8 cellular contexts compared by ENCODE assay signal in the genomic region with DNA sequence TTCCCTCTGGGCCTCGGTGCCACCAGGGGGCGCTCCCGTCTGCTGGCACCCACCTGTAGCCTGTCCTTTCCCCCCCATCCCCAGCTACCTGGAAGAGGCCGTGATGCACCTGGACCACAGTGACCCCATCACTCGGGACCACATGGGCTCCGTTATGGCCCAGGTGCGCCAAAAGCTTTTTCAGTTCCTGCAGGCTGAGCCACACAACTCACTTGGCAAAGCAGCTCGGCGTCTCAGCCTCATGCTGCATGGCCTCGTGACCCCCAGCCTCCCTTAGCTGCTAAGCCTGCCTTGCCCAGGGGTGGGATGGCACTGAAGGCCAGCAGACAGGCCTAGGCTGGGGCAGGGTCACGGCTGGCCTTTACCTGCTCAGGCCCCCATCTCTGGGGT. TPM values are rescaled to one million over a fixed set of nuclear protein-coding genes. Genes with fewer than 3 reads are reported as not detected.
DNase-seq lines count a peak whose midpoint lies in the region; ATAC-seq and TF ChIP-seq lines count a peak whose summit lies in the region.

No MANE protein-coding gene starts in this region.

- H3K4me1 ChIP-seq in right atrium auricular region, result peaks cover 0 to 37% of the 10 kb centered on the region in 2 donors

- peak; percentile 85 for TF ChIP-seq CTCF in AG09319 (IDR thresholded peaks at IDR 0.05; ENCODE audit: low read depth, low read length)
- TF ChIP-seq CTCF in right atrium auricular region (IDR thresholded peaks at IDR 0.05), result peak; percentile 83 to 92

- no peaks in the 10 kb centered on the region for H3K9me3 Mint-ChIP-seq in activated naive CD8-positive, alpha-beta T cell treated with anti-CD3 and anti-CD28 coated beads for 36 hours

- no peaks in the 10 kb centered on the region for H3K27me3 Mint-ChIP-seq in activated naive CD8-positive, alpha-beta T cell treated with anti-CD3 and anti-CD28 coated beads for 36 hours

- H3K27ac ChIP-seq in right atrium auricular region, result peak overlapping the region; percentile 12 to 68

- DNase-seq in AG09319 (ENCODE audit: extremely low read depth, low read depth) (no peak), H7 (peak; percentile 97), right atrium auricular region (ENCODE audit: low spot score) (no peak), mesenteric fat pad (ENCODE audit: low spot score) (no peak)
- peak; percentile 76 for DNase-seq in activated naive CD8-positive, alpha-beta T cell treated with anti-CD3 and anti-CD28 coated beads for 36 hours
- DNase-seq in stimulated activated CD4-positive, alpha-beta T cell treated with anti-CD3 and anti-CD28 coated beads, Interleukin-12 subunit alpha, Interleukin-12 subunit beta, amount 100 ng/mL, for 48 hours (ENCODE audit: low read depth in 2 of 3, low spot score in 1 of 3), result peak; percentile 44 to 67 (median 53)

- H3K9me3 ChIP-seq in right atrium auricular region, result no peaks in the 10 kb centered on the region

- H3K27ac Mint-ChIP-seq in activated naive CD8-positive, alpha-beta T cell treated with anti-CD3 and anti-CD28 coated beads for 36 hours, result no peak overlapping the region

- no peak overlapping the region for H3K4me3 Mint-ChIP-seq in activated naive CD8-positive, alpha-beta T cell treated with anti-CD3 and anti-CD28 coated beads for 36 hours

- H3K36me3 Mint-ChIP-seq in activated naive CD8-positive, alpha-beta T cell treated with anti-CD3 and anti-CD28 coated beads for 36 hours, result peaks cover 14% of the 10 kb centered on the region

- H3K4me3 ChIP-seq in H7 (ENCODE audit: insufficient read depth, low read depth, low read length), result no peak overlapping the region
- no peak overlapping the region for H3K4me3 ChIP-seq in right atrium auricular region

- H3K27me3 ChIP-seq in H7 (ENCODE audit: control insufficient read depth, insufficient read depth, low read length) (no peaks in the 10 kb centered on the region), right atrium auricular region (no peaks in the 10 kb centered on the region)

- no peaks in the 10 kb centered on the region for H3K4me1 Mint-ChIP-seq in activated naive CD8-positive, alpha-beta T cell treated with anti-CD3 and anti-CD28 coated beads for 36 hours

- peaks cover 39% of the 10 kb centered on the region for H3K36me3 ChIP-seq in H7 (replicated peaks; ENCODE audit: control insufficient read depth, insufficient read depth, low read length)
- H3K36me3 ChIP-seq in right atrium auricular region, result peaks cover 53% of the 10 kb centered on the region

- ATAC-seq in SK-N-SH treated with all-trans-retinoic acid at 6 μM for 48 hours (peak; percentile 85), HG03097 (IDR thresholded peaks at IDR 0.05; ENCODE audit: low FRiP score, unreplicated experiment) (no peak)

TF ChIP-seq in SK-N-SH treated with all-trans-retinoic acid at 6 μM for 48 hours, 23 proteins besides CTCF, POLR2A, EP300 and RAD21:
- no peak for TF ChIP-seq ARNTL (CRISPR knock-in tag; IDR thresholded peaks at IDR 0.05; ENCODE audit: borderline replicate concordance, low read depth)
- no peak for TF ChIP-seq GLIS3 (CRISPR knock-in tag; IDR thresholded peaks at IDR 0.05)
- TF ChIP-seq, protein P1, sequence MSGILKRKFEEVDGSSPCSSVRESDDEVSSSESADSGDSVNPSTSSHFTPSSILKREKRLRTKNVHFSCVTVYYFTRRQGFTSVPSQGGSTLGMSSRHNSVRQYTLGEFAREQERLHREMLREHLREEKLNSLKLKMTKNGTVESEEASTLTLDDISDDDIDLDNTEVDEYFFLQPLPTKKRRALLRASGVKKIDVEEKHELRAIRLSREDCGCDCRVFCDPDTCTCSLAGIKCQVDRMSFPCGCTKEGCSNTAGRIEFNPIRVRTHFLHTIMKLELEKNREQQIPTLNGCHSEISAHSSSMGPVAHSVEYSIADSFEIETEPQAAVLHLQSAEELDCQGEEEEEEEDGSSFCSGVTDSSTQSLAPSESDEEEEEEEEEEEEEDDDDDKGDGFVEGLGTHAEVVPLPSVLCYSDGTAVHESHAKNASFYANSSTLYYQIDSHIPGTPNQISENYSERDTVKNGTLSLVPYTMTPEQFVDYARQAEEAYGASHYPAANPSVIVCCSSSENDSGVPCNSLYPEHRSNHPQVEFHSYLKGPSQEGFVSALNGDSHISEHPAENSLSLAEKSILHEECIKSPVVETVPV (CRISPR knock-in tag; IDR thresholded peaks at IDR 0.05), result no peak
- TF ChIP-seq, protein P2, sequence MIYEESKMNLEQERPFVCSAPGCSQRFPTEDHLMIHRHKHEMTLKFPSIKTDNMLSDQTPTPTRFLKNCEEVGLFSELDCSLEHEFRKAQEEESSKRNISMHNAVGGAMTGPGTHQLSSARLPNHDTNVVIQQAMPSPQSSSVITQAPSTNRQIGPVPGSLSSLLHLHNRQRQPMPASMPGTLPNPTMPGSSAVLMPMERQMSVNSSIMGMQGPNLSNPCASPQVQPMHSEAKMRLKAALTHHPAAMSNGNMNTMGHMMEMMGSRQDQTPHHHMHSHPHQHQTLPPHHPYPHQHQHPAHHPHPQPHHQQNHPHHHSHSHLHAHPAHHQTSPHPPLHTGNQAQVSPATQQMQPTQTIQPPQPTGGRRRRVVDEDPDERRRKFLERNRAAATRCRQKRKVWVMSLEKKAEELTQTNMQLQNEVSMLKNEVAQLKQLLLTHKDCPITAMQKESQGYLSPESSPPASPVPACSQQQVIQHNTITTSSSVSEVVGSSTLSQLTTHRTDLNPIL (CRISPR knock-in tag; IDR thresholded peaks at IDR 0.05; ENCODE audit: low read depth), result no peak
- TF ChIP-seq, protein P3, sequence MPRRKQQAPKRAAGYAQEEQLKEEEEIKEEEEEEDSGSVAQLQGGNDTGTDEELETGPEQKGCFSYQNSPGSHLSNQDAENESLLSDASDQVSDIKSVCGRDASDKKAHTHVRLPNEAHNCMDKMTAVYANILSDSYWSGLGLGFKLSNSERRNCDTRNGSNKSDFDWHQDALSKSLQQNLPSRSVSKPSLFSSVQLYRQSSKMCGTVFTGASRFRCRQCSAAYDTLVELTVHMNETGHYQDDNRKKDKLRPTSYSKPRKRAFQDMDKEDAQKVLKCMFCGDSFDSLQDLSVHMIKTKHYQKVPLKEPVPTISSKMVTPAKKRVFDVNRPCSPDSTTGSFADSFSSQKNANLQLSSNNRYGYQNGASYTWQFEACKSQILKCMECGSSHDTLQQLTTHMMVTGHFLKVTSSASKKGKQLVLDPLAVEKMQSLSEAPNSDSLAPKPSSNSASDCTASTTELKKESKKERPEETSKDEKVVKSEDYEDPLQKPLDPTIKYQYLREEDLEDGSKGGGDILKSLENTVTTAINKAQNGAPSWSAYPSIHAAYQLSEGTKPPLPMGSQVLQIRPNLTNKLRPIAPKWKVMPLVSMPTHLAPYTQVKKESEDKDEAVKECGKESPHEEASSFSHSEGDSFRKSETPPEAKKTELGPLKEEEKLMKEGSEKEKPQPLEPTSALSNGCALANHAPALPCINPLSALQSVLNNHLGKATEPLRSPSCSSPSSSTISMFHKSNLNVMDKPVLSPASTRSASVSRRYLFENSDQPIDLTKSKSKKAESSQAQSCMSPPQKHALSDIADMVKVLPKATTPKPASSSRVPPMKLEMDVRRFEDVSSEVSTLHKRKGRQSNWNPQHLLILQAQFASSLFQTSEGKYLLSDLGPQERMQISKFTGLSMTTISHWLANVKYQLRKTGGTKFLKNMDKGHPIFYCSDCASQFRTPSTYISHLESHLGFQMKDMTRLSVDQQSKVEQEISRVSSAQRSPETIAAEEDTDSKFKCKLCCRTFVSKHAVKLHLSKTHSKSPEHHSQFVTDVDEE (CRISPR knock-in tag; IDR thresholded peaks at IDR 0.05), result no peak
- no peak for TF ChIP-seq ZC3H10 (CRISPR knock-in tag; IDR thresholded peaks at IDR 0.05)
- no peak for TF ChIP-seq TOX (CRISPR knock-in tag; IDR thresholded peaks at IDR 0.05; ENCODE audit: borderline replicate concordance)
- no peak for TF ChIP-seq ZFP3 (CRISPR knock-in tag; IDR thresholded peaks at IDR 0.05)
- TF ChIP-seq, protein P4, sequence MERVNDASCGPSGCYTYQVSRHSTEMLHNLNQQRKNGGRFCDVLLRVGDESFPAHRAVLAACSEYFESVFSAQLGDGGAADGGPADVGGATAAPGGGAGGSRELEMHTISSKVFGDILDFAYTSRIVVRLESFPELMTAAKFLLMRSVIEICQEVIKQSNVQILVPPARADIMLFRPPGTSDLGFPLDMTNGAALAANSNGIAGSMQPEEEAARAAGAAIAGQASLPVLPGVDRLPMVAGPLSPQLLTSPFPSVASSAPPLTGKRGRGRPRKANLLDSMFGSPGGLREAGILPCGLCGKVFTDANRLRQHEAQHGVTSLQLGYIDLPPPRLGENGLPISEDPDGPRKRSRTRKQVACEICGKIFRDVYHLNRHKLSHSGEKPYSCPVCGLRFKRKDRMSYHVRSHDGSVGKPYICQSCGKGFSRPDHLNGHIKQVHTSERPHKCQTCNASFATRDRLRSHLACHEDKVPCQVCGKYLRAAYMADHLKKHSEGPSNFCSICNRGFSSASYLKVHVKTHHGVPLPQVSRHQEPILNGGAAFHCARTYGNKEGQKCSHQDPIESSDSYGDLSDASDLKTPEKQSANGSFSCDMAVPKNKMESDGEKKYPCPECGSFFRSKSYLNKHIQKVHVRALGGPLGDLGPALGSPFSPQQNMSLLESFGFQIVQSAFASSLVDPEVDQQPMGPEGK (CRISPR knock-in tag; IDR thresholded peaks at IDR 0.05; ENCODE audit: borderline replicate concordance), result no peak
- no peak for TF ChIP-seq ZNF70 (CRISPR knock-in tag; IDR thresholded peaks at IDR 0.05)

RNA-seq across cellular contexts. Expression of a gene that starts 0.8 kb away (rescaled TPM):
- 5.3 and 7.6 TPM in 2 replicates for total RNA-seq in H7 (2014; rRNA removed; shearing (Covaris generic))
- total RNA-seq in activated naive CD8-positive, alpha-beta T cell treated with anti-CD3 and anti-CD28 coated beads for 36 hours, result not detected
- not detected for total RNA-seq in right atrium auricular region
- not detected for total RNA-seq in mesenteric fat pad

RNA-seq across cellular contexts. Expression of a gene that starts 9.2 kb away (rescaled TPM):
- total RNA-seq in H7 (2014; rRNA removed; shearing (Covaris generic)), result 18.8 and 20.1 TPM in 2 replicates
- 10 to 100 TPM in 1 of 2 experiments, 1 to 10 TPM in 1; 9.9 to 10.6 TPM for total RNA-seq in activated naive CD8-positive, alpha-beta T cell treated with anti-CD3 and anti-CD28 coated beads for 36 hours
- total RNA-seq in right atrium auricular region, result 10 to 100 TPM; 18.4 to 23.2 TPM
- total RNA-seq in mesenteric fat pad, result 28.6 TPM

RNA-seq across cellular contexts. Expression of a gene that starts 11.0 kb away (rescaled TPM):
- total RNA-seq in H7 (2014; rRNA removed; shearing (Covaris generic)), result 88.0 and 96.6 TPM in 2 replicates
- total RNA-seq in activated naive CD8-positive, alpha-beta T cell treated with anti-CD3 and anti-CD28 coated beads for 36 hours, result 100 to 1,000 TPM in 1 of 2 experiments, 10 to 100 TPM in 1; 99.6 to 102 TPM
- total RNA-seq in right atrium auricular region, result 10 to 100 TPM; 21.2 to 39.5 TPM
- 41.3 TPM for total RNA-seq in mesenteric fat pad

RNA-seq across cellular contexts. Expression of a gene that starts 36.4 kb away (rescaled TPM):
- 34.9 and 43.7 TPM in 2 replicates for total RNA-seq in H7 (2014; rRNA removed; shearing (Covaris generic))
- 10 to 100 TPM; 42.2 to 42.4 TPM for total RNA-seq in activated naive CD8-positive, alpha-beta T cell treated with anti-CD3 and anti-CD28 coated beads for 36 hours
- total RNA-seq in right atrium auricular region (10 to 100 TPM in 1 of 2 donors, 1 to 10 TPM in 1; 8.7 to 19.1 TPM), mesenteric fat pad (35.5 TPM)

RNA-seq across cellular contexts. Expression of a gene that starts 37.1 kb away (rescaled TPM):
- total RNA-seq in H7 (2014; rRNA removed; shearing (Covaris generic)), result 295 and 340 TPM in 2 replicates
- 100 to 1,000 TPM; 174 to 181 TPM for total RNA-seq in activated naive CD8-positive, alpha-beta T cell treated with anti-CD3 and anti-CD28 coated beads for 36 hours
- total RNA-seq in right atrium auricular region (100 to 1,000 TPM in 1 of 2 donors, 10 to 100 TPM in 1; 44.6 to 132 TPM), mesenteric fat pad (87.6 TPM)

Comparison
In these comparisons a context has a peak if more than half of its experiments do, and no peak if none do; other contexts are left out.
1. DNase-seq: peak in H7 (single experiment), activated naive CD8-positive, alpha-beta T cell treated with anti-CD3 and anti-CD28 coated beads for 36 hours (single experiment) and stimulated activated CD4-positive, alpha-beta T cell treated with anti-CD3 and anti-CD28 coated beads, Interleukin-12 subunit alpha, Interleukin-12 subunit beta, amount 100 ng/mL, for 48 hours (3 of 3); none in AG09319 (single experiment), right atrium auricular region (single experiment) and mesenteric fat pad (single experiment).